In genomic region chr14:67241416-67242362, GRCh38 we compare ENCODE assay signal across 8 cellular contexts. TPM values are rescaled to one million over a fixed set of nuclear protein-coding genes. Genes with fewer than 3 reads are reported as not detected.
DNase-seq lines count a peak whose midpoint lies in the region; ATAC-seq and TF ChIP-seq lines count a peak whose summit lies in the region.

PALS1 (plus strand) TSS chr14:67241435; CDS start chr14:67279171, 37,736 bp downstream.

- peak in 2 of 4 donors; percentile 6 to 31 for TF ChIP-seq POLR2A in esophagus squamous epithelium (IDR thresholded peaks at IDR 0.05)

- ATAC-seq in activated CD4-positive, CD25-positive, alpha-beta regulatory T cell treated with anti-CD3 and anti-CD28 coated beads, Interleukin-2, amount 50 U/mL, for 24 hours = peak; percentile 44 to 46

- H3K4me1 ChIP-seq in esophagus squamous epithelium = peaks cover 3 to 38% (median 13%) of the 10 kb centered on the region in 3 donors
- peaks cover 9 to 10% of the 10 kb centered on the region in 2 donors for H3K4me1 ChIP-seq in mucosa of rectum (ENCODE audit: control insufficient read depth in 2 of 2, insufficient read depth in 2 of 2, low read length in 2 of 2)

- H3K36me3 ChIP-seq in esophagus squamous epithelium = no peaks in the 10 kb centered on the region
- H3K36me3 ChIP-seq in mucosa of rectum (ENCODE audit: control insufficient read depth in 2 of 2, insufficient read depth in 2 of 2, low read length in 2 of 2) = no peaks in the 10 kb centered on the region

- peak within 1 kb of the TSS; percentile 78 to 96 for H3K9ac ChIP-seq in mucosa of rectum (ENCODE audit: low read depth in 1 of 2, low read length in 2 of 2)

- H3K27ac ChIP-seq in esophagus squamous epithelium (peak within 1 kb of the TSS; percentile 97 to 100 (median 100)), mucosa of rectum (ENCODE audit: low read depth in 2 of 2, low read length in 2 of 2) (peak within 1 kb of the TSS; percentile 97 to 98)

- peak; percentile 58 for DNase-seq in activated CD4-positive, alpha-beta T cell treated with anti-CD3 and anti-CD28 coated beads for 48 hours
- no peak for DNase-seq in activated CD4-positive, alpha-beta T cell treated with anti-CD3 and anti-CD28 coated beads, Interleukin-2, amount 50 U/mL, for 1 hour
- DNase-seq in HCEC 1CT (peak; percentile 83), LoVo (ENCODE audit: low spot score) (peak; percentile 61), esophagus squamous epithelium (lab: John Stamatoyannopoulos, UW) (no peak), superior temporal gyrus (ENCODE audit: extremely low spot score) (peak; percentile 75)

- H3K4me3 ChIP-seq in esophagus squamous epithelium (peak within 1 kb of the TSS; percentile 92 to 99 (median 96)), mucosa of rectum (ENCODE audit: low read length in 2 of 2) (peak within 1 kb of the TSS; percentile 79 to 96)

- 0 to 1% methylated on average over 11 to 12 of the region's 67 CpGs for WGBS in esophagus squamous epithelium, 2 donors

- H3K27me3 ChIP-seq in esophagus squamous epithelium = no peaks in the 10 kb centered on the region
- no peaks in the 10 kb centered on the region for H3K27me3 ChIP-seq in mucosa of rectum (ENCODE audit: control insufficient read depth in 2 of 2, insufficient read depth in 2 of 2, low read length in 2 of 2)

- peak in 1 of 6 experiments; percentile 1 for TF ChIP-seq CTCF in esophagus squamous epithelium (IDR thresholded peaks at IDR 0.05)

- intact Hi-C loops in esophagus squamous epithelium (cut with DNase I) = no loop called here

- H3K9me3 ChIP-seq in esophagus squamous epithelium = no peaks in the 10 kb centered on the region
- no peaks in the 10 kb centered on the region for H3K9me3 ChIP-seq in mucosa of rectum (ENCODE audit: control insufficient read depth in 2 of 2, low read length in 2 of 2)

RNA-seq across cellular contexts. Expression of gene PALS1, which starts in this region (rescaled TPM):
- 10 to 100 TPM; 18.9 to 28.6 (median 25.8) TPM for total RNA-seq in esophagus squamous epithelium

Comparison
In these comparisons a context has a peak if more than half of its experiments do, and no peak if none do; other contexts are left out.
1. DNase-seq: peak in activated CD4-positive, alpha-beta T cell treated with anti-CD3 and anti-CD28 coated beads for 48 hours (single experiment), HCEC 1CT (single experiment), LoVo (single experiment) and superior temporal gyrus (single experiment); none in activated CD4-positive, alpha-beta T cell treated with anti-CD3 and anti-CD28 coated beads, Interleukin-2, amount 50 U/mL, for 1 hour (single experiment) and esophagus squamous epithelium (single experiment).